In genomic region chr5:181097759-181098491, GRCh38 we compare ENCODE assay signal across 16 cellular contexts. TPM values are rescaled to one million over a fixed set of nuclear protein-coding genes. Genes with fewer than 3 reads are reported as not detected.
"Had no signal": no experiment of that assay in that cellular context is flagged by ENCODE, and none has a peak within 500 bp of the region (broad histone marks: within the 10 kb centered on the region; RNA-seq: fewer than 3 reads in every experiment).

No MANE protein-coding gene starts in this region.

RNA-seq across cellular contexts. Expression of gene OR2V1, which starts 33.0 kb away (rescaled TPM):
- total RNA-seq: activated CD8-positive, alpha-beta memory T cell treated with anti-CD3 and anti-CD28 coated beads, Interleukin-2, amount 10 ng/mL, durations not matched to agents 7 days and 5 days; activated CD8-positive, alpha-beta T cell treated with anti-CD3 and anti-CD28 coated beads for 36 hours; body of pancreas; dermis blood vessel endothelial cell; kidney epithelial cell; left ventricle myocardium inferior; lung microvascular endothelial cell; mucosa of gallbladder; ovary; prostate gland; sigmoid colon; suprapubic skin; ureter had no signal
- polyA plus RNA-seq: adipose tissue, ovary, sigmoid colon, SK-N-SH, small intestine had no signal

RNA-seq across cellular contexts. Expression of gene OR2V2, which starts 49.5 kb away (rescaled TPM):
- total RNA-seq: activated CD8-positive, alpha-beta memory T cell treated with anti-CD3 and anti-CD28 coated beads, Interleukin-2, amount 10 ng/mL, durations not matched to agents 7 days and 5 days; activated CD8-positive, alpha-beta T cell treated with anti-CD3 and anti-CD28 coated beads for 36 hours; body of pancreas; dermis blood vessel endothelial cell; kidney epithelial cell; left ventricle myocardium inferior; lung microvascular endothelial cell; mucosa of gallbladder; prostate gland; sigmoid colon; suprapubic skin; ureter had no signal
- polyA plus RNA-seq: adipose tissue, ovary, sigmoid colon, SK-N-SH, small intestine had no signal

RNA-seq across cellular contexts. Expression of gene BTNL9, which starts 57.9 kb away (rescaled TPM):
- total RNA-seq: activated CD8-positive, alpha-beta memory T cell treated with anti-CD3 and anti-CD28 coated beads, Interleukin-2, amount 10 ng/mL, durations not matched to agents 7 days and 5 days; activated CD8-positive, alpha-beta T cell treated with anti-CD3 and anti-CD28 coated beads for 36 hours; kidney epithelial cell had no signal
- polyA plus RNA-seq: SK-N-SH had no signal
